8 cellular contexts compared by ENCODE assay signal in the genomic region with DNA sequence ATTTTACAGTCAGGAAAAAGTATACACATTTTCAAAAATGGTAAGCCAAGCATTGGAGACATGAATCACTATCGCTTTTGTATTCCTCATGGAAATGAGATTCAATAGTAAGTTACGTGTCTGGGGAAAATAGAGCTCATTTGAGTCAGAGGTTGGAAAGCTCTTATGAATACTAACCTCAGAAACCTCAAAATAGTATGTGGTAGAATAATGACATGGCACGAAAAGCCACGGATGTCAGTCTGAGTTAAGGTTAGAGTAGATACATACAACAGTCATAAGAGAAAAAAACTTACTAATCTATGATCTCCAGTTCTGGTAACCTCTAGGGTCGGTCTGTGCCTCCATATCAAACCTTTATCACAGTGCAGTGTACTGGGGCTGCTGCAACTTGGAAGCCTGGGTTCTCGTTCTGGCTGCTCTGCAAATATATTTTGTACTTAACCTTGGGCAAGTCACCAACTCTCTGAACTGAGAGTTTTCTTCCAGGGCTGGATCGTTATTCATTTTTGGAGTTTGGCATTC. TPM values are rescaled to one million over a fixed set of nuclear protein-coding genes. Genes with fewer than 3 reads are reported as not detected.
DNase-seq lines count a peak whose midpoint lies in the region; ATAC-seq, FAIRE-seq and TF ChIP-seq lines count a peak whose summit lies in the region.

No MANE protein-coding gene starts in this region.

- peak overlapping the region; percentile 2 for H3K4me3 Mint-ChIP-seq in activated naive CD8-positive, alpha-beta T cell
- H3K4me3 Mint-ChIP-seq in naive thymus-derived CD4-positive, alpha-beta T cell = no peak overlapping the region
- no peak overlapping the region for H3K4me3 Mint-ChIP-seq in endothelial cell (ENCODE audit: unreplicated experiment)

- no peaks in the 10 kb centered on the region for H3K36me3 Mint-ChIP-seq in activated naive CD8-positive, alpha-beta T cell
- no peaks in the 10 kb centered on the region for H3K36me3 Mint-ChIP-seq in naive thymus-derived CD4-positive, alpha-beta T cell
- peaks cover 20% of the 10 kb centered on the region for H3K36me3 Mint-ChIP-seq in endothelial cell (ENCODE audit: low read depth, unreplicated experiment)

- POLR2A ChIA-PET in naive thymus-derived CD4-positive, alpha-beta T cell (lab: Charles Lee) = no interaction called here

- H3K36me3 ChIP-seq in naive thymus-derived CD4-positive, alpha-beta T cell (ENCODE audit: control insufficient read depth in 2 of 3, insufficient read depth in 3 of 3, low read length in 3 of 3) = no peaks in the 10 kb centered on the region

- peak overlapping the region; percentile 46 for H3K27ac Mint-ChIP-seq in activated naive CD8-positive, alpha-beta T cell
- no peak overlapping the region for H3K27ac Mint-ChIP-seq in naive thymus-derived CD4-positive, alpha-beta T cell
- no peak overlapping the region for H3K27ac Mint-ChIP-seq in endothelial cell (ENCODE audit: unreplicated experiment)

- no peaks in the 10 kb centered on the region for H3K4me1 ChIP-seq in naive thymus-derived CD4-positive, alpha-beta T cell (ENCODE audit: control insufficient read depth in 2 of 2, insufficient read depth in 2 of 2, low read length in 2 of 2)

- no peak for TF ChIP-seq CTCF in endothelial cell (IDR thresholded peaks at IDR 0.05; ENCODE audit: unreplicated experiment)

- H3K27ac ChIP-seq in naive thymus-derived CD4-positive, alpha-beta T cell (ENCODE audit: low read depth, low read length) = no peak overlapping the region

- intact Hi-C loops in naive thymus-derived CD4-positive, alpha-beta T cell (cut with micrococcal nuclease) = loop anchor here (1.0 to 5.0 kb wide), 4 partner anchors 93 to 678 kb away; a partner anchor contains a TSS

- H3K4me3 ChIP-seq in naive thymus-derived CD4-positive, alpha-beta T cell (ENCODE audit: low read length) = no peak overlapping the region

- DNase-seq in EH (ENCODE audit: low read depth) (peak; percentile 96), endothelial cell (ENCODE audit: low spot score) (no peak), frontal cortex (ENCODE audit: low spot score in 2 of 2) (no peak), DMS153 (lab: John Stamatoyannopoulos, UW) (no peak)
- DNase-seq in naive thymus-derived CD4-positive, alpha-beta T cell = no peak

- no peaks in the 10 kb centered on the region for H3K9me3 ChIP-seq in naive thymus-derived CD4-positive, alpha-beta T cell (ENCODE audit: control insufficient read depth in 2 of 3, low read length in 3 of 3)

- H3K4me1 Mint-ChIP-seq in activated naive CD8-positive, alpha-beta T cell (ENCODE audit: low read depth) = peaks cover 16% of the 10 kb centered on the region
- H3K4me1 Mint-ChIP-seq in naive thymus-derived CD4-positive, alpha-beta T cell = peaks cover 0 to 10% (median 4%) of the 10 kb centered on the region in 7 donors
- peaks cover 16% of the 10 kb centered on the region for H3K4me1 Mint-ChIP-seq in endothelial cell (ENCODE audit: unreplicated experiment)

- H3K9me3 Mint-ChIP-seq in activated naive CD8-positive, alpha-beta T cell (ENCODE audit: low read depth) = no peaks in the 10 kb centered on the region
- H3K9me3 Mint-ChIP-seq in naive thymus-derived CD4-positive, alpha-beta T cell = no peaks in the 10 kb centered on the region
- no peaks in the 10 kb centered on the region for H3K9me3 Mint-ChIP-seq in endothelial cell (ENCODE audit: unreplicated experiment)

- H3K27me3 Mint-ChIP-seq in activated naive CD8-positive, alpha-beta T cell = peaks cover 25% of the 10 kb centered on the region
- peaks cover 15 to 61% (median 41%) of the 10 kb centered on the region in 5 donors for H3K27me3 Mint-ChIP-seq in naive thymus-derived CD4-positive, alpha-beta T cell
- peaks cover 2% of the 10 kb centered on the region for H3K27me3 Mint-ChIP-seq in endothelial cell (ENCODE audit: unreplicated experiment)

- no peaks in the 10 kb centered on the region for H3K27me3 ChIP-seq in naive thymus-derived CD4-positive, alpha-beta T cell (ENCODE audit: control insufficient read depth in 2 of 2, insufficient read depth in 2 of 2, low read length in 2 of 2)

- peak; percentile 44 for ATAC-seq in HG03045 (IDR thresholded peaks at IDR 0.05; ENCODE audit: unreplicated experiment)
- ATAC-seq in naive thymus-derived CD4-positive, alpha-beta T cell = peak; percentile 66
- no peak for ATAC-seq in GM18517 (IDR thresholded peaks at IDR 0.05; ENCODE audit: unreplicated experiment)

- CTCF ChIA-PET in naive thymus-derived CD4-positive, alpha-beta T cell (lab: Charles Lee) = interaction anchor here (1.2 kb wide), 1 partner anchor 169 kb away, joined by 3 read pairs; no protein-coding TSS in a partner anchor

- FAIRE-seq in frontal cortex (lab: Jason Lieb, UNC) = no peak

RNA-seq across cellular contexts. Expression of a gene that starts 31.7 kb away (rescaled TPM):
- under 1 TPM in 1 of 5 experiments, not detected in 4; 0.10 TPM for total RNA-seq in naive thymus-derived CD4-positive, alpha-beta T cell
- under 1 TPM; 0.06 to 0.21 TPM for polyA plus RNA-seq in naive thymus-derived CD4-positive, alpha-beta T cell
- total RNA-seq in endothelial cell (ENCODE audit: unreplicated experiment) = 251 TPM
- total RNA-seq in frontal cortex = 490 TPM

Comparison
In these comparisons a context has a peak if more than half of its experiments do, and no peak if none do; other contexts are left out.
1. RNA of a gene that starts 31.7 kb away (total RNA-seq): 490 TPM in frontal cortex (single experiment) and 251 TPM in endothelial cell (single experiment); 0.10 TPM in naive thymus-derived CD4-positive, alpha-beta T cell; every median in the first group is over 100 times any median in the second.